9 cellular contexts compared by ENCODE assay signal in the genomic region with DNA sequence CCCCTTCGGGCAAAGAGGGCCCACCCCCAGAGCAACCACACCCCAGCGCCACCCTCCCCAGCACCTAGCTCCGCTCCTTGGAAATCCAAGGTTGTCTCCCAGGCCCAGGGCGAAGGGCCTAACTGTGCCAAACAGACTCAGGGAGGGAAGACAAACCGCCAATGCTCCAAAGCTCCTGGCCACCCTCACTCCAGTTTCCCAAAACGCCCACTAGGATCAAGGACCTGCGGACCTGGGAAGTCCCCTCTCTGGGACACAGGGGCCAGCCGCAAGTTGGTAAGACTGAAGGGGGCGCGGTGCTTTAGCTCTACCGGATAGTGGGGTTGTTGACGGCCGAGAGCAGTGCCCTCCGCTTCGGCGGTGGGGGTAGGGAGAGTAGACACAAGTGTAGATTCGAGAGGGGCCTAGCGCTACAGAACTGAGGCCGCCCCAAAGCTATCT. TPM values are rescaled to one million over a fixed set of nuclear protein-coding genes. Genes with fewer than 3 reads are reported as not detected.
DNase-seq lines count a peak whose midpoint lies in the region; ATAC-seq lines count a peak whose summit lies in the region.
"Had no signal": no experiment of that assay in that cellular context is flagged by ENCODE, and none has a peak within 500 bp of the region (broad histone marks: within the 10 kb centered on the region; RNA-seq: fewer than 3 reads in every experiment).

No MANE protein-coding gene starts in this region.

- no peak overlapping the region for H3K27ac ChIP-seq in iPS-18a (ENCODE audit: low read length)

- peak; percentile 53 for DNase-seq in HT-29 (ENCODE audit: low spot score)
- DNase-seq in activated naive CD8-positive, alpha-beta T cell treated with anti-CD3 and anti-CD28 coated beads, Interleukin-2, amount 50 U/mL, for 24 hours, result no peak
- DNase-seq in DMS153 treated with DMSO at 0.1 percent for 48 hours (lab: John Stamatoyannopoulos, UW; ENCODE audit: unreplicated experiment), result no peak

- H3K4me3 ChIP-seq in iPS-18a (ENCODE audit: low read length), result peak overlapping the region; percentile 66
- no peak overlapping the region for H3K4me3 ChIP-seq in skeletal muscle satellite cell (ENCODE audit: low read length)

- H3K9me3 Mint-ChIP-seq in activated naive CD8-positive, alpha-beta T cell treated with anti-CD3 and anti-CD28 coated beads, Interleukin-2, amount 50 U/mL, for 24 hours, result no peaks in the 10 kb centered on the region

- H3K4me3 Mint-ChIP-seq in activated naive CD8-positive, alpha-beta T cell treated with anti-CD3 and anti-CD28 coated beads, Interleukin-2, amount 50 U/mL, for 24 hours, result peak overlapping the region; percentile 62

- H3K9me3 ChIP-seq in iPS-18a (ENCODE audit: control insufficient read depth, low read depth, low read length) (no peaks in the 10 kb centered on the region), skeletal muscle satellite cell (replicated peaks; ENCODE audit: low read length) (no peaks in the 10 kb centered on the region)

- no peak for ATAC-seq in activated naive CD8-positive, alpha-beta T cell treated with anti-CD3 and anti-CD28 coated beads, Interleukin-2, amount 50 U/mL, for 24 hours
- no peak for ATAC-seq in HG02759 (IDR thresholded peaks at IDR 0.05; ENCODE audit: unreplicated experiment)
- no peak for ATAC-seq in HG02885 (IDR thresholded peaks at IDR 0.05; ENCODE audit: poor library complexity, unreplicated experiment)
- ATAC-seq in activated CD4-positive, CD25-positive, alpha-beta regulatory T cell treated with anti-CD3 and anti-CD28 coated beads, Interleukin-2, amount 50 U/mL, for 24 hours, result no peak

- H3K36me3 ChIP-seq in iPS-18a (ENCODE audit: control insufficient read depth, low read depth, low read length) (no peaks in the 10 kb centered on the region), skeletal muscle satellite cell (ENCODE audit: insufficient read depth, low read length) (no peaks in the 10 kb centered on the region)

- peak overlapping the region; percentile 8 for H3K9ac ChIP-seq in iPS-18a (ENCODE audit: low read length)
- H3K9ac ChIP-seq in skeletal muscle satellite cell (ENCODE audit: low read depth, low read length), result no peak overlapping the region

- H3K27me3 Mint-ChIP-seq in activated naive CD8-positive, alpha-beta T cell treated with anti-CD3 and anti-CD28 coated beads, Interleukin-2, amount 50 U/mL, for 24 hours, result peaks cover 7% of the 10 kb centered on the region

- H3K4me1 Mint-ChIP-seq in activated naive CD8-positive, alpha-beta T cell treated with anti-CD3 and anti-CD28 coated beads, Interleukin-2, amount 50 U/mL, for 24 hours, result peaks cover 10% of the 10 kb centered on the region

- no peaks in the 10 kb centered on the region for H3K36me3 Mint-ChIP-seq in activated naive CD8-positive, alpha-beta T cell treated with anti-CD3 and anti-CD28 coated beads, Interleukin-2, amount 50 U/mL, for 24 hours (ENCODE audit: low read depth)

- H3K27ac Mint-ChIP-seq in activated naive CD8-positive, alpha-beta T cell treated with anti-CD3 and anti-CD28 coated beads, Interleukin-2, amount 50 U/mL, for 24 hours, result no peak overlapping the region

- peaks cover 3% of the 10 kb centered on the region for H3K4me1 ChIP-seq in iPS-18a (ENCODE audit: control insufficient read depth, low read depth, low read length)
- H3K4me1 ChIP-seq in skeletal muscle satellite cell (ENCODE audit: control insufficient read depth, insufficient read depth, low read length), result peaks cover 20% of the 10 kb centered on the region

- H3K4me2 ChIP-seq in skeletal muscle satellite cell (ENCODE audit: low read length), result peak overlapping the region; percentile 80

- H3K27me3 ChIP-seq in iPS-18a (ENCODE audit: control insufficient read depth, insufficient read depth, low read length), result peaks cover 21% of the 10 kb centered on the region
- H3K27me3 ChIP-seq in skeletal muscle satellite cell (ENCODE audit: control insufficient read depth, insufficient read depth, low read length), result peaks cover 34% of the 10 kb centered on the region

RNA-seq across cellular contexts. Expression of a gene that starts 0.6 kb away (rescaled TPM):
- total RNA-seq in HT-29 (2014; rRNA removed; shearing (Covaris generic)), result 30.2 and 32.7 TPM in 2 replicates
- 0.25 TPM in 1 of 2 replicates, not detected in the other for total RNA-seq in skeletal muscle satellite cell (2012; rRNA removed)

RNA-seq across cellular contexts. Expression of a gene that starts 21.0 kb away (rescaled TPM):
- total RNA-seq in HT-29 (2014; rRNA removed; shearing (Covaris generic)), result 1.8 and 2.6 TPM in 2 replicates
- 2.8 TPM in 2 replicates for total RNA-seq in skeletal muscle satellite cell (2012; rRNA removed)

RNA-seq across cellular contexts. Expression of a gene that starts 22.4 kb away (rescaled TPM):
- 6.7 and 7.2 TPM in 2 replicates for total RNA-seq in HT-29 (2014; rRNA removed; shearing (Covaris generic))
- total RNA-seq in skeletal muscle satellite cell (2012; rRNA removed), result 8.5 and 9.1 TPM in 2 replicates

RNA-seq across cellular contexts. Expression of a gene that starts 49.5 kb away (rescaled TPM):
- total RNA-seq in HT-29 (2014; rRNA removed; shearing (Covaris generic)), result not detected in 2 replicates
- not detected in 2 replicates for total RNA-seq in skeletal muscle satellite cell (2012; rRNA removed)
- total RNA-seq: lung microvascular endothelial cell had no signal
